In genomic region chr2:135600915-135601314, GRCh38 we compare ENCODE assay signal across 1 cellular context.
TF ChIP-seq lines count a peak whose summit lies in the region.

No MANE protein-coding gene starts in this region.

TF ChIP-seq in HCT116, 20 proteins besides CTCF, POLR2A, EP300 and RAD21 (continued from another document):
- TF ChIP-seq SP1 (IDR thresholded peaks at IDR 0.05; ENCODE audit: low read depth): no peak
